14 cellular contexts compared by ENCODE assay signal in genomic region chr2:1588994-1589611, GRCh38.
DNase-seq lines count a peak whose midpoint lies in the region; FAIRE-seq and TF ChIP-seq lines count a peak whose summit lies in the region.
"Had no signal": no experiment of that assay in that cellular context is flagged by ENCODE, and none has a peak within 500 bp of the region (broad histone marks: within the 10 kb centered on the region; RNA-seq: fewer than 3 reads in every experiment).

No MANE protein-coding gene starts in this region.

- TF ChIP-seq CTCF in astrocyte (IDR thresholded peaks at IDR 0.05; ENCODE audit: insufficient read depth, low read depth, low read length), result peak; percentile 11

- H3K27ac Mint-ChIP-seq in astrocyte (ENCODE audit: unreplicated experiment), result no peak overlapping the region
- H3K27ac Mint-ChIP-seq: natural killer cell treated with Interleukin-12 subunit alpha and Interleukin-12 subunit beta and Interleukin-15 and Interleukin-18, amount 100 ng/mL, for 72 hours had no signal

- H3K79me2 ChIP-seq in astrocyte (ENCODE audit: insufficient read depth, low read length) (no peaks in the 10 kb centered on the region), mesendoderm (ENCODE audit: control insufficient read depth, insufficient read depth, low read length) (no peaks in the 10 kb centered on the region)

- H2AFZ ChIP-seq in astrocyte (ENCODE audit: low read depth, low read length), result no peak overlapping the region

- no CpG with 5 or more reads among the region's 13 CpGs for WGBS in mesendoderm (ENCODE audit: extremely low coverage, insufficient coverage, low lambda C conversion rate)

- no peak overlapping the region for H3K18ac ChIP-seq in mesendoderm (ENCODE audit: low read length)

- H3K9me3 ChIP-seq in astrocyte (ENCODE audit: insufficient read depth, low read depth, low read length), result no peaks in the 10 kb centered on the region
- H3K9me3 ChIP-seq: spleen had no signal

- H4K20me1 ChIP-seq in astrocyte (ENCODE audit: insufficient read depth, low read length), result no peaks in the 10 kb centered on the region

- no peak overlapping the region for H2BK15ac ChIP-seq in mesendoderm (replicated peaks; ENCODE audit: low read depth)

- H3K79me1 ChIP-seq in mesendoderm (ENCODE audit: low read length), result no peaks in the 10 kb centered on the region

- H3K4me2 ChIP-seq in astrocyte (ENCODE audit: low read length) (peak overlapping the region; percentile 62), mesendoderm (ENCODE audit: low read length) (no peak overlapping the region)

- no peak overlapping the region for H4K8ac ChIP-seq in mesendoderm (ENCODE audit: low read depth, low read length)

- H2BK120ac ChIP-seq in mesendoderm (ENCODE audit: low read depth, low read length), result no peak overlapping the region

- H3K4me3 ChIP-seq in astrocyte (ENCODE audit: insufficient read depth, low read depth, low read length) (no peak overlapping the region), mesendoderm (ENCODE audit: low read length) (no peak overlapping the region)
- H3K4me3 ChIP-seq: spleen had no signal

- no peaks in the 10 kb centered on the region for H3K36me3 Mint-ChIP-seq in astrocyte (ENCODE audit: low read depth, unreplicated experiment)
- H3K36me3 Mint-ChIP-seq: natural killer cell treated with Interleukin-12 subunit alpha and Interleukin-12 subunit beta and Interleukin-15 and Interleukin-18, amount 100 ng/mL, for 72 hours had no signal

- H3K4me1 Mint-ChIP-seq in astrocyte (ENCODE audit: low read depth, unreplicated experiment), result peaks cover 24% of the 10 kb centered on the region
- H3K4me1 Mint-ChIP-seq: central memory CD8-positive, alpha-beta T cell had no signal

- H3K9me3 Mint-ChIP-seq in astrocyte (ENCODE audit: unreplicated experiment), result no peaks in the 10 kb centered on the region
- H3K9me3 Mint-ChIP-seq: central memory CD8-positive, alpha-beta T cell; natural killer cell treated with Interleukin-12 subunit alpha and Interleukin-12 subunit beta and Interleukin-15 and Interleukin-18, amount 100 ng/mL, for 72 hours had no signal

- H3K27me3 ChIP-seq in astrocyte (ENCODE audit: insufficient read depth, low read length) (no peaks in the 10 kb centered on the region), mesendoderm (ENCODE audit: insufficient read depth, low read length, poor library complexity) (no peaks in the 10 kb centered on the region)

- no peak overlapping the region for H3K56ac ChIP-seq in mesendoderm (ENCODE audit: low read length)

- H3K4me3 Mint-ChIP-seq in astrocyte (ENCODE audit: unreplicated experiment), result no peak overlapping the region
- H3K4me3 Mint-ChIP-seq: central memory CD8-positive, alpha-beta T cell; natural killer cell treated with Interleukin-12 subunit alpha and Interleukin-12 subunit beta and Interleukin-15 and Interleukin-18, amount 100 ng/mL, for 72 hours had no signal

- H3K9ac ChIP-seq in astrocyte (ENCODE audit: low read length) (peak overlapping the region; percentile 42), mesendoderm (ENCODE audit: low read length) (no peak overlapping the region)

- FAIRE-seq in astrocyte (lab: Jason Lieb, UNC), result no peak
- FAIRE-seq: islet of Langerhans had no signal

- H3K27me3 Mint-ChIP-seq in astrocyte (ENCODE audit: low read depth, unreplicated experiment), result peaks cover 10% of the 10 kb centered on the region

- H3K27ac ChIP-seq in astrocyte (ENCODE audit: low read depth, low read length) (peak overlapping the region; percentile 53), mesendoderm (ENCODE audit: low read depth, low read length) (no peak overlapping the region)
- H3K27ac ChIP-seq: spleen had no signal

- peaks cover 54% of the 10 kb centered on the region for H3K4me1 ChIP-seq in astrocyte (ENCODE audit: insufficient read depth, low read length)
- peaks cover 3% of the 10 kb centered on the region for H3K4me1 ChIP-seq in mesendoderm (ENCODE audit: control insufficient read depth, low read depth, low read length)

- no peak overlapping the region for H4K5ac ChIP-seq in mesendoderm (ENCODE audit: low read length)

- H3K36me3 ChIP-seq in astrocyte (ENCODE audit: insufficient read depth, low read length), result no peaks in the 10 kb centered on the region
- no peaks in the 10 kb centered on the region for H3K36me3 ChIP-seq in mesendoderm (ENCODE audit: control insufficient read depth, insufficient read depth, low read length)
- H3K36me3 ChIP-seq: spleen had no signal

- no peak overlapping the region for H3K4ac ChIP-seq in mesendoderm (ENCODE audit: low read depth, low read length)

- H2AK5ac ChIP-seq in mesendoderm (ENCODE audit: low read length), result no peak overlapping the region

- no peak overlapping the region for H2BK5ac ChIP-seq in mesendoderm (ENCODE audit: low read length)

- in situ Hi-C loops in ACHN (cut with HindIII; ENCODE audit: low pct_ligation_motif_present, low pct_unique_long_range_greater_than_20kb, low sequenced_read_pairs), result loop anchor here (25.0 kb wide), 1 partner anchor 148 kb away; the partner anchor contains the start of gene PXDN

- DNase-seq in ACHN (peak; percentile 62), HS-27A (ENCODE audit: low read depth) (peak; percentile 29), astrocyte (ENCODE audit: low read depth) (peak; percentile 68), mesendoderm (peak; percentile 69), GF-D8 (lab: John Stamatoyannopoulos, UW) (no peak), NCI-H2196 treated with DMSO at 0.1 percent for 48 hours (lab: John Stamatoyannopoulos, UW; ENCODE audit: unreplicated experiment) (no peak), iPS-NIHi7 (ENCODE audit: extremely low spot score) (no peak)
- no peak for DNase-seq in activated CD4-positive, CD25-positive, alpha-beta regulatory T cell (lab: John Stamatoyannopoulos, UW)
- DNase-seq: activated CD4-positive, alpha-beta T cell treated with anti-CD3 and anti-CD28 coated beads for 4 hours; AML-193; spleen had no signal

- no peak overlapping the region for H3K23ac ChIP-seq in mesendoderm (ENCODE audit: low read length)

Comparison
In these comparisons a context has a peak if more than half of its experiments do, and no peak if none do; other contexts are left out.
1. DNase-seq: peak in ACHN (single experiment), HS-27A (single experiment), astrocyte (single experiment) and mesendoderm (single experiment); none in activated CD4-positive, CD25-positive, alpha-beta regulatory T cell (0 of 4), GF-D8 (single experiment), NCI-H2196 treated with DMSO at 0.1 percent for 48 hours (single experiment) and iPS-NIHi7 (single experiment).